ENCODE assay signal across 10 cellular contexts in genomic region chr2:207503234-207503633, GRCh38. TPM values are rescaled to one million over a fixed set of nuclear protein-coding genes. Genes with fewer than 3 reads are reported as not detected.
A peak's percentile ranks its signal among the peaks of the same experiment; 100 is the strongest.
DNase-seq lines count a peak whose midpoint lies in the region; ATAC-seq and TF ChIP-seq lines count a peak whose summit lies in the region.
"Had no signal": no experiment of that assay in that cellular context is flagged by ENCODE, and none has a peak within 500 bp of the region (broad histone marks: within the 10 kb centered on the region; RNA-seq: fewer than 3 reads in every experiment).

No MANE protein-coding gene starts in this region.

- H3K4me3 Mint-ChIP-seq in activated T-helper 17 cell treated with anti-CD3 and anti-CD28 coated beads, Interleukin-2, amount 50 U/mL, for 72 hours = no peak overlapping the region
- H3K4me3 Mint-ChIP-seq: neural crest cell had no signal

- no peaks in the 10 kb centered on the region for H3K27me3 Mint-ChIP-seq in activated T-helper 17 cell treated with anti-CD3 and anti-CD28 coated beads, Interleukin-2, amount 50 U/mL, for 72 hours

- 60 to 61% methylated on average over 5 of the region's 5 CpGs for WGBS in lower leg skin, 2 donors

- peak; percentile 63 for ATAC-seq in GM18909 (IDR thresholded peaks at IDR 0.05; ENCODE audit: poor library complexity, unreplicated experiment)
- peak; percentile 84 for ATAC-seq in HG02884 (IDR thresholded peaks at IDR 0.05; ENCODE audit: unreplicated experiment)
- peak; percentile 11 for ATAC-seq in activated T-helper 17 cell treated with anti-CD3 and anti-CD28 coated beads, Interleukin-2, amount 50 U/mL, for 72 hours (replicated peaks)

- no peak for TF ChIP-seq POLR2A in lower leg skin (IDR thresholded peaks at IDR 0.05)

- no peak overlapping the region for H3K4me3 ChIP-seq in lower leg skin (ENCODE audit: low read depth, poor library complexity, severe bottlenecking)
- H3K4me3 ChIP-seq: adrenal gland had no signal

- peak; percentile 61 for DNase-seq in pons (ENCODE audit: low spot score)
- no peak for DNase-seq in EL
- DNase-seq in putamen (ENCODE audit: low spot score) = no peak
- DNase-seq in NCI-H187 (lab: John Stamatoyannopoulos, UW) = no peak
- DNase-seq in lower leg skin (ENCODE audit: low spot score in 2 of 2) = no peak

- H3K9me3 Mint-ChIP-seq in activated T-helper 17 cell treated with anti-CD3 and anti-CD28 coated beads, Interleukin-2, amount 50 U/mL, for 72 hours = no peaks in the 10 kb centered on the region
- H3K9me3 Mint-ChIP-seq: neural crest cell had no signal

- intact Hi-C loops in lower leg skin (cut with DNase I; ENCODE audit: low total_unique reads) = no loop called here

- no peaks in the 10 kb centered on the region for H3K36me3 Mint-ChIP-seq in activated T-helper 17 cell treated with anti-CD3 and anti-CD28 coated beads, Interleukin-2, amount 50 U/mL, for 72 hours (ENCODE audit: low read depth)

- H3K4me1 Mint-ChIP-seq in activated T-helper 17 cell treated with anti-CD3 and anti-CD28 coated beads, Interleukin-2, amount 50 U/mL, for 72 hours = peaks cover 39% of the 10 kb centered on the region

- H3K27ac Mint-ChIP-seq in activated T-helper 17 cell treated with anti-CD3 and anti-CD28 coated beads, Interleukin-2, amount 50 U/mL, for 72 hours = no peak overlapping the region

- no peak for TF ChIP-seq CTCF in lower leg skin (IDR thresholded peaks at IDR 0.05)

RNA-seq across cellular contexts. Expression of gene CREB1, which starts 26.5 kb away (rescaled TPM):
- total RNA-seq in activated T-helper 17 cell treated with anti-CD3 and anti-CD28 coated beads, Interleukin-2, amount 50 U/mL, for 72 hours = 10 to 100 TPM; 84.2 to 97.5 TPM
- 10 to 100 TPM; 31.9 to 73.0 (median 46.9) TPM for total RNA-seq in lower leg skin

Comparison
In these comparisons a context has a peak if more than half of its experiments do, and no peak if none do; other contexts are left out.
1. ATAC-seq: peak in every context shown above with its lines; median percentile 84 in HG02884; 63 in GM18909; 11 in activated T-helper 17 cell treated with anti-CD3 and anti-CD28 coated beads, Interleukin-2, amount 50 U/mL, for 72 hours.